15 cellular contexts compared by ENCODE assay signal in genomic region chr15:66935688-66936087, GRCh38.
A peak's percentile ranks its signal among the peaks of the same experiment; 100 is the strongest.
DNase-seq lines count a peak whose midpoint lies in the region; ATAC-seq and TF ChIP-seq lines count a peak whose summit lies in the region.
"Had no signal": no experiment of that assay in that cellular context is flagged by ENCODE, and none has a peak within 500 bp of the region (broad histone marks: within the 10 kb centered on the region; RNA-seq: fewer than 3 reads in every experiment).

No MANE protein-coding gene starts in this region.

- H2BK120ac ChIP-seq in IMR-90 (ENCODE audit: low read depth, low read length), result peak overlapping the region; percentile 78; the same call in 1 of the 2 replicates

- 66% methylated on average over 7 of the region's 7 CpGs; no CpG with 5 or more reads in 1 of the 2 experiments for WGBS in IMR-90 (ENCODE audit: extremely low coverage in 2 of 2, insufficient read length in 1 of 2), 2 experiments
- 57% methylated on average over 7 of the region's 7 CpGs for WGBS in esophagus muscularis mucosa
- WGBS in sigmoid colon, 2 donors, result 69 to 87% methylated on average over 7 of the region's 7 CpGs

- in situ Hi-C loops in IMR-90 (cut with MboI; ENCODE audit: low sequenced_read_pairs), result no loop called here
- in situ Hi-C loops in GM13976 (cut with MboI; ENCODE audit: low sequenced_read_pairs, unreplicated experiment), result loop anchor here (25.0 kb wide), 1 partner anchor 902 kb away; the partner anchor contains the start of genes RNU6-1 and SKOR1

- H2BK15ac ChIP-seq in IMR-90 (ENCODE audit: low read depth, low read length), result peak overlapping the region; percentile 69; the same call in 2 of the 3 replicates

- DNase-seq in IMR-90, result no peak
- DNase-seq in esophagus muscularis mucosa (ENCODE audit: extremely low spot score), result no peak
- peak; percentile 59 for DNase-seq in sigmoid colon
- no peak for DNase-seq in kidney glomerular epithelial cell (lab: John Stamatoyannopoulos, UW)
- no peak for DNase-seq in GM13976 (ENCODE audit: low spot score)
- DNase-seq: activated CD4-positive, alpha-beta memory T cell treated with anti-CD3 and anti-CD28 coated beads for 36 hours; amygdala; glutamatergic neuron; midbrain; NCI-H1436 treated with DMSO at 0.1 percent for 48 hours; pancreas; spleen; stimulated activated naive CD4-positive, alpha-beta T cell treated with Interleukin-2 at 50 U/mL for 16 hours had no signal

- POLR2A ChIA-PET in IMR-90 (lab: Charles Lee; ENCODE audit: unreplicated experiment), result no interaction called here

- H2BK5ac ChIP-seq in IMR-90 (ENCODE audit: low read depth, low read length, poor library complexity, severe bottlenecking), result no peak overlapping the region

- peaks cover 13% of the 10 kb centered on the region for H3K9me1 ChIP-seq in IMR-90 (ENCODE audit: insufficient read depth, low read length)

- H4K5ac ChIP-seq in IMR-90 (ENCODE audit: low read depth, low read length), result no peak overlapping the region

- H2BK20ac ChIP-seq in IMR-90 (ENCODE audit: low read depth, low read length), result peak overlapping the region; percentile 71; the same call in 1 of the 2 replicates

- H3K18ac ChIP-seq in IMR-90 (ENCODE audit: low read depth, low read length), result no peak overlapping the region

- CTCF ChIA-PET in IMR-90 (lab: Yijun Ruan, JAX), result no interaction called here

- TF ChIP-seq CTCF in IMR-90 (conservative IDR thresholded peaks at IDR 0.05; ENCODE audit: low read depth, low read length) (no peak), esophagus muscularis mucosa (IDR thresholded peaks at IDR 0.05) (no peak), sigmoid colon (IDR thresholded peaks at IDR 0.05) (no peak), GM13976 (IDR thresholded peaks at IDR 0.05; ENCODE audit: borderline replicate concordance, control extremely low read depth, extremely low read depth, insufficient read depth, missing control alignments) (no peak)

- H3K79me1 ChIP-seq in IMR-90 (ENCODE audit: low read depth in 1 of 2, low read length in 2 of 2), result peaks cover 0 to 7% of the 10 kb centered on the region in 2 experiments; a peak in 1 of 4 replicates

- intact Hi-C loops in IMR-90 (cut with micrococcal nuclease) (no loop called here), esophagus muscularis mucosa (cut with DNase I) (no loop called here), sigmoid colon (cut with DNase I) (no loop called here)

- H4K91ac ChIP-seq in IMR-90 (ENCODE audit: insufficient read depth, low read depth, low read length), result peak overlapping the region; percentile 49; the same call in 1 of the 2 replicates

- H3K9me3 ChIP-seq in BLaER1 (peaks cover 34% of the 10 kb centered on the region), IMR-90 (ENCODE audit: control insufficient read depth, insufficient read depth, low read length) (peaks cover 2% of the 10 kb centered on the region; the same call in 1 of the 2 replicates), esophagus muscularis mucosa (no peaks in the 10 kb centered on the region), sigmoid colon (no peaks in the 10 kb centered on the region)
- H3K9me3 ChIP-seq: pancreas had no signal

- peak overlapping the region; percentile 86 for H3K4me2 ChIP-seq in BLaER1
- H3K4me2 ChIP-seq in IMR-90 (ENCODE audit: low read depth, low read length), result peak overlapping the region; percentile 87; the same call in 1 of the 2 replicates

- dilution Hi-C loops in IMR-90 (cut with HindIII; ENCODE audit: low sequenced_read_pairs, unreplicated experiment), result no loop called here

- H3K27me3 ChIP-seq in BLaER1 (no peaks in the 10 kb centered on the region), IMR-90 (ENCODE audit: control insufficient read depth, insufficient read depth, low read length) (no peaks in the 10 kb centered on the region), esophagus muscularis mucosa (no peaks in the 10 kb centered on the region), sigmoid colon (no peaks in the 10 kb centered on the region)
- H3K27me3 ChIP-seq: pancreas, spleen had no signal

- H3K14ac ChIP-seq in IMR-90 (replicated peaks; ENCODE audit: low read depth, low read length), result peak overlapping the region; percentile 64; the same call in 1 of the 2 replicates

- H3K4me3 ChIP-seq in BLaER1 (peak overlapping the region; percentile 48), IMR-90 (ENCODE audit: insufficient read depth, low read depth, low read length) (no peak overlapping the region), esophagus muscularis mucosa (peak overlapping the region in 3 of 4 donors; percentile 51 to 56 (median 54)), sigmoid colon (peak overlapping the region in 3 of 4 donors; percentile 43 to 53 (median 51))

- no peak for ATAC-seq in IMR-90 (ENCODE audit: low read depth)
- ATAC-seq in HG03045 (IDR thresholded peaks at IDR 0.05; ENCODE audit: unreplicated experiment), result no peak
- ATAC-seq: pancreas had no signal

- H2AK5ac ChIP-seq in IMR-90 (ENCODE audit: low read depth, low read length), result peak overlapping the region; percentile 40

- no peak overlapping the region for H3K56ac ChIP-seq in IMR-90 (ENCODE audit: extremely low read depth, insufficient read depth, low read length)

- peak overlapping the region; percentile 1 to 52; a peak in 2 of 4 replicates for H4K8ac ChIP-seq in IMR-90 (ENCODE audit: low read depth in 2 of 2, low read length in 2 of 2)

- H3K36me3 ChIP-seq in BLaER1 (no peaks in the 10 kb centered on the region), IMR-90 (ENCODE audit: control insufficient read depth, insufficient read depth, low read length) (no peaks in the 10 kb centered on the region), esophagus muscularis mucosa (no peaks in the 10 kb centered on the region), sigmoid colon (no peaks in the 10 kb centered on the region)
- H3K36me3 ChIP-seq: pancreas, spleen had no signal

- no TSS peak for BruUV-seq in IMR-90 (replicated peaks; lab: Mats Ljungman, UMichigan)

- H2AFZ ChIP-seq in IMR-90 (replicated peaks; ENCODE audit: low read length, poor library complexity), result peak overlapping the region; percentile 85

- H3K23ac ChIP-seq in IMR-90 (ENCODE audit: low read depth, low read length), result peak overlapping the region; percentile 14; the same call in 1 of the 2 replicates

- H3K27ac ChIP-seq in BLaER1, result peak overlapping the region; percentile 47
- H3K27ac ChIP-seq in IMR-90 (ENCODE audit: insufficient read depth, low read length), result no peak overlapping the region
- peak overlapping the region in 3 of 4 donors; percentile 55 to 72 (median 61) for H3K27ac ChIP-seq in esophagus muscularis mucosa (replicated peaks in 1 of 4)
- peak overlapping the region in 3 of 4 donors; percentile 53 to 64 (median 63) for H3K27ac ChIP-seq in sigmoid colon
- H3K27ac ChIP-seq: pancreas had no signal

- no peak for TF ChIP-seq EP300 in esophagus muscularis mucosa (IDR thresholded peaks at IDR 0.05)
- TF ChIP-seq EP300 in sigmoid colon (IDR thresholded peaks at IDR 0.05), result no peak

- H3K9ac ChIP-seq in BLaER1, result peak overlapping the region; percentile 6; the same call in 1 of the 2 replicates
- no peak overlapping the region for H3K9ac ChIP-seq in IMR-90 (ENCODE audit: low read depth, low read length)

- H3K4me1 ChIP-seq in BLaER1 (peaks cover 47% of the 10 kb centered on the region), IMR-90 (ENCODE audit: control insufficient read depth, insufficient read depth, low read length) (peaks cover 26% of the 10 kb centered on the region), esophagus muscularis mucosa (peaks cover 20 to 48% (median 40%) of the 10 kb centered on the region in 4 donors), sigmoid colon (peaks cover 0 to 26% (median 22%) of the 10 kb centered on the region in 4 donors)

- H2AK9ac ChIP-seq in IMR-90 (replicated peaks; ENCODE audit: low read depth, low read length, poor library complexity), result peak overlapping the region; percentile 51

- H4K20me1 ChIP-seq in BLaER1 (no peaks in the 10 kb centered on the region), IMR-90 (ENCODE audit: insufficient read depth, low read length) (peaks cover 11% of the 10 kb centered on the region)

- no peak for TF ChIP-seq RAD21 in IMR-90 (IDR thresholded peaks at IDR 0.05; ENCODE audit: low read length)

- no peak for TF ChIP-seq POLR2A in IMR-90 (IDR thresholded peaks at IDR 0.05; ENCODE audit: low read depth, low read length)
- no peak for TF ChIP-seq POLR2A in esophagus muscularis mucosa (IDR thresholded peaks at IDR 0.05; ENCODE audit: low read depth)
- TF ChIP-seq POLR2A in sigmoid colon (IDR thresholded peaks at IDR 0.05), result no peak

- peak overlapping the region; percentile 79; the same call in 1 of the 2 replicates for H3K4ac ChIP-seq in IMR-90 (ENCODE audit: low read depth, low read length)

TF ChIP-seq in IMR-90, 13 proteins besides CTCF, POLR2A, EP300 and RAD21:
- TF ChIP-seq MAZ (IDR thresholded peaks at IDR 0.05; ENCODE audit: borderline replicate concordance, low read depth, low read length), result no peak
- no peak for TF ChIP-seq CEBPB (IDR thresholded peaks at IDR 0.05; ENCODE audit: low read depth, low read length)
- no peak for TF ChIP-seq MXI1 (IDR thresholded peaks at IDR 0.05; ENCODE audit: borderline replicate concordance, low read depth, low read length)
- no peak for TF ChIP-seq ELK1 (IDR thresholded peaks at IDR 0.05; ENCODE audit: borderline replicate concordance, low read depth, low read length)
- TF ChIP-seq SMC3 (IDR thresholded peaks at IDR 0.05; ENCODE audit: low read depth, low read length), result no peak
- TF ChIP-seq FOS (IDR thresholded peaks at IDR 0.05; ENCODE audit: low read depth, low read length), result no peak
